ENCODE assay signal across 17 cellular contexts in the genomic region with DNA sequence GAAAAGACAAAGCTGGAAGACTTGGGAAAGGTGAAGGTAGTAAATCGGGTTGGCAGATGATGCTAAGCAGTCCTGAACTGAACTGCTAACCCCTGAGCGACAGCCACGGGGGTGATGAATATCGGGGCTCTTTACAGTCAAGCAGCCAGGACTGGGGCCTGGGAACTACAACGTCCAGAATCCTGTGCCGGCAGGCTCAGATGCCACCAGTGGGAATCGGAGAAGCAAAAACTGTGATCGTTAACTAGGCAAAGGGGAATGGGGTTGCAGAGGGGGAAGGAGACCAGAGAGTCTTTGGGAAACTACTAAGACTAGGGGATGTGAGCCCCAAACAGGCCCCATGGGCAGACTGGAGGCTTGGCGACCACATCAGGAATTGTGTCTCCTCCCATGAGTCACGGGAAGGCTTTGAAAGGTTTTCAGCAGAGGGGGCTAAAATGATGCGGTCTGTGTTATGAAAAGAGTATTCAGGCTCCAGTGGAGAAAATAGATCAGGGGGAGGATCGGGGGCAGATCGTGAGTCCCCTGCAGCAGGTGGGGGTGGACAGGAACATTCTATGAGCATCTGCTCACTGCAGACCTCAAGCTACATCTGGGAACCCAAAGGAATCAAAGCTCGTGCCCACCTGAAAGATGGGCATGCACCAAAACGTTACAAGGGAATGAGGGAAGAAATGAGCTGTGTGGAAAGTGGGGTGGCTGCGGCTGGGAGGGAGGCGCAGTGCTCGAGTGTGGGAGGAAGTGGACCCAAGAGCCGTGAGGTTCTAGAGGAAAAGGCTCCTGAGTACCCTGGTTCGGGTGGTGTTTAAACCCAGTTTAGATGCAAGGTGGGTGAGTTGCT. TPM values are rescaled to one million over a fixed set of nuclear protein-coding genes. Genes with fewer than 3 reads are reported as not detected.
"Had no signal": no experiment of that assay in that cellular context is flagged by ENCODE, and none has a peak within 500 bp of the region (broad histone marks: within the 10 kb centered on the region; RNA-seq: fewer than 3 reads in every experiment).

No MANE protein-coding gene starts in this region.

- H3K4me1 ChIP-seq: ascending aorta, prostate gland had no signal

- DNase-seq: activated CD8-positive, alpha-beta memory T cell treated with anti-CD3 and anti-CD28 coated beads for 24 hours; erythroblast; foreskin melanocyte; left ventricle myocardium superior; SIG-M5; stimulated activated CD4-positive, alpha-beta T cell treated with anti-CD3 and anti-CD28 coated beads, Interleukin-4, amount 100 ng/mL, for 24 hours; T-helper 9 cell; thyroid gland had no signal

- H3K9me3 ChIP-seq: ascending aorta, prostate gland, thyroid gland had no signal

- H3K27ac ChIP-seq: ascending aorta, prostate gland, thyroid gland had no signal

- H3K27me3 ChIP-seq: ascending aorta, heart left ventricle, thyroid gland had no signal

- FAIRE-seq: bronchial epithelial cell, endometrium had no signal

- H3K36me3 ChIP-seq: ascending aorta, prostate gland, thyroid gland had no signal

- ATAC-seq: right cardiac atrium; SK-N-SH treated with all-trans-retinoic acid at 6 μM for 48 hours; stimulated activated effector memory CD8-positive, alpha-beta T cell treated with anti-CD3 and anti-CD28 coated beads, Interleukin-12 subunit alpha, Interleukin-12 subunit beta, amount 100 ng/mL, for 72 hours had no signal

- H3K4me3 ChIP-seq: ascending aorta, heart left ventricle, prostate gland, smooth muscle cell, thyroid gland had no signal

RNA-seq across cellular contexts. Expression of gene HRH2, which starts 53.8 kb away (rescaled TPM):
- total RNA-seq: bronchial epithelial cell had no signal
